Comparison of ENCODE assay signal across 23 cellular contexts in genomic region chr2:169925968-169926367, GRCh38.
DNase-seq lines count a peak whose midpoint lies in the region; ATAC-seq and TF ChIP-seq lines count a peak whose summit lies in the region.
"Had no signal": no experiment of that assay in that cellular context is flagged by ENCODE, and none has a peak within 500 bp of the region (broad histone marks: within the 10 kb centered on the region; RNA-seq: fewer than 3 reads in every experiment).

No MANE protein-coding gene starts in this region.

- no peak overlapping the region for H3K4me3 ChIP-seq in esophagus muscularis mucosa
- H3K4me3 ChIP-seq: GM23248, HAP-1, PC-9 had no signal

- H3K27ac Mint-ChIP-seq in activated naive CD4-positive, alpha-beta T cell treated with anti-CD3 and anti-CD28 coated beads, Interleukin-2, amount 10 ng/mL, durations not matched to agents 7 days and 5 days, result peak overlapping the region; percentile 10
- H3K27ac Mint-ChIP-seq in activated naive CD4-positive, alpha-beta T cell treated with anti-CD3 and anti-CD28 coated beads, Interleukin-2, amount 50 U/mL, for 72 hours, result peak overlapping the region in 1 of 2 donors; percentile 3
- H3K27ac Mint-ChIP-seq in T-helper 17 cell, result peak overlapping the region; percentile 73
- peak overlapping the region; percentile 56 for H3K27ac Mint-ChIP-seq in central memory CD8-positive, alpha-beta T cell (ENCODE audit: low read depth)
- H3K27ac Mint-ChIP-seq in progenitor cell of endocrine pancreas, result peak overlapping the region; percentile 20
- H3K27ac Mint-ChIP-seq in type B pancreatic cell, result no peak overlapping the region
- H3K27ac Mint-ChIP-seq: IgD-negative memory B cell had no signal

- no peaks in the 10 kb centered on the region for H3K27me3 ChIP-seq in esophagus muscularis mucosa

- TF ChIP-seq POLR2A in esophagus muscularis mucosa (IDR thresholded peaks at IDR 0.05; ENCODE audit: low read depth), result no peak

- CTCF ChIA-PET in activated naive CD4-positive, alpha-beta T cell treated with anti-CD3 and anti-CD28 coated beads, Interleukin-2, amount 10 ng/mL, durations not matched to agents 7 days and 5 days (lab: Charles Lee), result no interaction called here

- peaks cover 11 to 46% (median 33%) of the 10 kb centered on the region in 4 donors for H3K36me3 ChIP-seq in esophagus muscularis mucosa
- H3K36me3 ChIP-seq: HAP-1 had no signal

- intact Hi-C loops in esophagus muscularis mucosa (cut with DNase I), result loop anchor here (10.0 kb wide), 1 partner anchor 401 kb away; no protein-coding TSS in a partner anchor

- no peak for TF ChIP-seq CTCF in progenitor cell of endocrine pancreas (IDR thresholded peaks at IDR 0.05; ENCODE audit: unreplicated experiment)
- no peak for TF ChIP-seq CTCF in type B pancreatic cell (conservative IDR thresholded peaks at IDR 0.05)
- no peak for TF ChIP-seq CTCF in esophagus muscularis mucosa (IDR thresholded peaks at IDR 0.05)

- WGBS in esophagus muscularis mucosa, result 84% methylated on average over 2 of the region's 2 CpGs

- no peak overlapping the region for H3K27ac ChIP-seq in esophagus muscularis mucosa (replicated peaks in 1 of 4)
- H3K27ac ChIP-seq: GM23248, PC-9, RWPE1 had no signal

- H3K4me1 Mint-ChIP-seq in activated naive CD4-positive, alpha-beta T cell treated with anti-CD3 and anti-CD28 coated beads, Interleukin-2, amount 10 ng/mL, durations not matched to agents 7 days and 5 days, result no peaks in the 10 kb centered on the region
- H3K4me1 Mint-ChIP-seq in T-helper 17 cell (peaks cover 3% of the 10 kb centered on the region), progenitor cell of endocrine pancreas (ENCODE audit: low read depth) (no peaks in the 10 kb centered on the region), type B pancreatic cell (ENCODE audit: unreplicated experiment) (no peaks in the 10 kb centered on the region)
- H3K4me1 Mint-ChIP-seq in central memory CD8-positive, alpha-beta T cell, result no peaks in the 10 kb centered on the region
- H3K4me1 Mint-ChIP-seq: CD14-positive monocyte, IgD-negative memory B cell had no signal

- ATAC-seq in activated naive CD4-positive, alpha-beta T cell treated with anti-CD3 and anti-CD28 coated beads, Interleukin-2, amount 50 U/mL, for 72 hours, result no peak
- no peak for ATAC-seq in T-helper 17 cell
- no peak for ATAC-seq in central memory CD8-positive, alpha-beta T cell (replicated peaks; ENCODE audit: extremely low read depth, poor library complexity, severe bottlenecking)

- no peak overlapping the region for H3K4me3 Mint-ChIP-seq in activated naive CD4-positive, alpha-beta T cell treated with anti-CD3 and anti-CD28 coated beads, Interleukin-2, amount 10 ng/mL, durations not matched to agents 7 days and 5 days
- H3K4me3 Mint-ChIP-seq in T-helper 17 cell, result no peak overlapping the region
- no peak overlapping the region for H3K4me3 Mint-ChIP-seq in central memory CD8-positive, alpha-beta T cell
- H3K4me3 Mint-ChIP-seq in progenitor cell of endocrine pancreas (ENCODE audit: low read depth), result no peak overlapping the region
- H3K4me3 Mint-ChIP-seq in type B pancreatic cell, result no peak overlapping the region
- H3K4me3 Mint-ChIP-seq: CD14-positive monocyte, IgD-negative memory B cell had no signal

- H3K36me3 Mint-ChIP-seq in activated naive CD4-positive, alpha-beta T cell treated with anti-CD3 and anti-CD28 coated beads, Interleukin-2, amount 10 ng/mL, durations not matched to agents 7 days and 5 days, result peaks cover 3% of the 10 kb centered on the region
- no peaks in the 10 kb centered on the region for H3K36me3 Mint-ChIP-seq in activated naive CD4-positive, alpha-beta T cell treated with anti-CD3 and anti-CD28 coated beads, Interleukin-2, amount 50 U/mL, for 72 hours
- H3K36me3 Mint-ChIP-seq in T-helper 17 cell (ENCODE audit: low read depth) (peaks cover 2% of the 10 kb centered on the region), progenitor cell of endocrine pancreas (ENCODE audit: insufficient read depth) (peaks cover 10% of the 10 kb centered on the region), type B pancreatic cell (no peaks in the 10 kb centered on the region)
- H3K36me3 Mint-ChIP-seq in central memory CD8-positive, alpha-beta T cell (ENCODE audit: insufficient read depth), result peaks cover 20% of the 10 kb centered on the region

- no peaks in the 10 kb centered on the region for H3K9me3 ChIP-seq in T-helper 17 cell (ENCODE audit: control insufficient read depth, low read length, poor library complexity, severe bottlenecking)
- no peaks in the 10 kb centered on the region for H3K9me3 ChIP-seq in esophagus muscularis mucosa
- H3K9me3 ChIP-seq: HAP-1 had no signal

- H3K9me3 Mint-ChIP-seq in activated naive CD4-positive, alpha-beta T cell treated with anti-CD3 and anti-CD28 coated beads, Interleukin-2, amount 10 ng/mL, durations not matched to agents 7 days and 5 days, result no peaks in the 10 kb centered on the region
- no peaks in the 10 kb centered on the region for H3K9me3 Mint-ChIP-seq in activated naive CD4-positive, alpha-beta T cell treated with anti-CD3 and anti-CD28 coated beads, Interleukin-2, amount 50 U/mL, for 72 hours
- H3K9me3 Mint-ChIP-seq in central memory CD8-positive, alpha-beta T cell, result no peaks in the 10 kb centered on the region
- H3K9me3 Mint-ChIP-seq in progenitor cell of endocrine pancreas (ENCODE audit: low read depth), result no peaks in the 10 kb centered on the region
- no peaks in the 10 kb centered on the region for H3K9me3 Mint-ChIP-seq in type B pancreatic cell
- H3K9me3 Mint-ChIP-seq: CD14-positive monocyte, IgD-negative memory B cell had no signal

- no peaks in the 10 kb centered on the region for H3K4me1 ChIP-seq in esophagus muscularis mucosa

- H3K27me3 Mint-ChIP-seq in activated naive CD4-positive, alpha-beta T cell treated with anti-CD3 and anti-CD28 coated beads, Interleukin-2, amount 10 ng/mL, durations not matched to agents 7 days and 5 days, result no peaks in the 10 kb centered on the region
- H3K27me3 Mint-ChIP-seq in T-helper 17 cell (no peaks in the 10 kb centered on the region), progenitor cell of endocrine pancreas (no peaks in the 10 kb centered on the region), type B pancreatic cell (no peaks in the 10 kb centered on the region)
- no peaks in the 10 kb centered on the region for H3K27me3 Mint-ChIP-seq in central memory CD8-positive, alpha-beta T cell
- H3K27me3 Mint-ChIP-seq: IgD-negative memory B cell had no signal

- no peak for DNase-seq in activated naive CD4-positive, alpha-beta T cell treated with anti-CD3 and anti-CD28 coated beads, Interleukin-2, amount 10 ng/mL, durations not matched to agents 7 days and 5 days
- DNase-seq in activated naive CD4-positive, alpha-beta T cell treated with anti-CD3 and anti-CD28 coated beads, Interleukin-2, amount 50 U/mL, for 72 hours (ENCODE audit: low spot score in 2 of 2), result no peak
- DNase-seq in T-helper 17 cell (no peak), progenitor cell of endocrine pancreas (ENCODE audit: low spot score, unreplicated experiment) (no peak), DMS 273 treated with DMSO at 0.1 percent for 48 hours (lab: John Stamatoyannopoulos, UW) (no peak), type B pancreatic cell (ENCODE audit: extremely low spot score, unreplicated experiment) (no peak), esophagus muscularis mucosa (ENCODE audit: extremely low spot score) (no peak)
- no peak for DNase-seq in central memory CD8-positive, alpha-beta T cell (ENCODE audit: low spot score in 2 of 2)
- DNase-seq: 8988T, DMS53, GM23248, Kasumi-1, MM.1S, NCI-H1092, NCI-H1436 treated with DMSO at 0.1 percent for 48 hours, NCI-H2029, NCI-H2171, NCI-H526, PC-9 had no signal

- TF ChIP-seq EP300 in esophagus muscularis mucosa (IDR thresholded peaks at IDR 0.05), result no peak
